ENCODE assay signal across 8 cellular contexts in the genomic region with DNA sequence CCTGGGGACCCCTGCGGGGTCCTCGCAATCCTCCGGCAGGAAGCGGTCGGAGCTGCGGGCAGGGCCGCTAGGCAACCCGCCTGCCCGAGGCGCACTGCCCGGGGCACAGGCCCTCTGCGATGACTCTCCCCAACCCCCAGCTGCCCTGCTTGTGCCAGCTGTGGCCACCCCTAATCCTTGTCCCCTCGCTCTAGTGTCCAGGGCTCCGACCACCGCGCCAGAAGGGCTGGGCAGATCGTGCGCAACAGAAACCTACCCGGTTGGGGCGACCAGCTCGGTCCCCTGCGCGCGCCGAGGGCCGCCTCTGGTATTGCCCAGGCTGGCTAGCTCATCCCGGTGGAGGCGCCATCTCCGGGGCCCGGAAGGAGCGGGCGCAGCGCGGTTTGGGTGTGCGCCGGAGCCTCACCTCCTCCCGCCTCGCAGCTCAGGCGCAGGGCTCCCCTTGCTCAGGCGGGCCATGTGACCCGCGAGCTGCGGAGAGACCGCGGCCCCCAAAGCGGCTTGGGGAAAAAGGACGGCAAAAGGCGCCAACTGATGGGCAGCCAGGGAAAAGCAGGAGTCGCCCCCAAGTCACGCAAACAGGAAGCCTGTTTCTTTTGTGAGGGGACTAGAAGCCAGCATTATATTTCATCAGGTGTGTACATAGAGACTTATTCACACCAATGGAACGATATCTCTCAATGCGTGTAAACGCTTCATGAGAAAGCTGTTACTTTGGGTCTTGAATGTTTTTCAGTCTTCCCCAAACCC. TPM values are rescaled to one million over a fixed set of nuclear protein-coding genes. Genes with fewer than 3 reads are reported as not detected.
DNase-seq lines count a peak whose midpoint lies in the region; ATAC-seq, FAIRE-seq and TF ChIP-seq lines count a peak whose summit lies in the region.

No MANE protein-coding gene starts in this region.

- DNase-seq in activated naive CD4-positive, alpha-beta T cell treated with anti-CD3 and anti-CD28 coated beads, Interleukin-2, amount 50 U/mL, for 72 hours (ENCODE audit: low spot score in 2 of 2): peak in 1 of 2 donors; percentile 27
- no peak for DNase-seq in activated naive CD4-positive, alpha-beta T cell (lab: John Stamatoyannopoulos, UW)
- peak; percentile 69 for DNase-seq in NCI-H774 (lab: John Stamatoyannopoulos, UW)
- DNase-seq in choroid plexus epithelial cell (ENCODE audit: low read depth): peak; percentile 65
- DNase-seq in islet precursor cell: peak; percentile 77
- DNase-seq in small intestine: peak; percentile 70
- no peak for DNase-seq in stimulated activated CD4-positive, alpha-beta T cell treated with anti-CD3 and anti-CD28 coated beads, Interleukin-4, amount 100 ng/mL, for 4 hours

- peak overlapping the region; percentile 88 to 92 for H3K27ac ChIP-seq in small intestine (ENCODE audit: low read depth in 1 of 2, low read length in 1 of 2)

- 1 to 2% (median 1%) methylated on average over 52 to 53 of the region's 53 CpGs for WGBS in small intestine, 3 donors

- peak; percentile 39 for TF ChIP-seq CTCF in choroid plexus epithelial cell (conservative IDR thresholded peaks at IDR 0.05; ENCODE audit: low read depth, low read length)

- H3K36me3 ChIP-seq in small intestine (ENCODE audit: control insufficient read depth in 2 of 2, insufficient read depth in 2 of 2, low read length in 2 of 2): no peaks in the 10 kb centered on the region

- H3K9me3 ChIP-seq in small intestine (ENCODE audit: control insufficient read depth, low read depth): no peaks in the 10 kb centered on the region

- H3K4me1 ChIP-seq in small intestine (ENCODE audit: control insufficient read depth in 2 of 2, insufficient read depth in 1 of 2, low read depth in 1 of 2, low read length in 1 of 2): no peaks in the 10 kb centered on the region

- H3K4me3 ChIP-seq in choroid plexus epithelial cell (ENCODE audit: low read depth, low read length): peak overlapping the region; percentile 76
- H3K4me3 ChIP-seq in small intestine (ENCODE audit: low read depth in 1 of 2, low read length in 2 of 2): peak overlapping the region; percentile 39 to 81

- peak; percentile 28 to 85 for ATAC-seq in activated naive CD4-positive, alpha-beta T cell treated with anti-CD3 and anti-CD28 coated beads, Interleukin-2, amount 50 U/mL, for 72 hours
- ATAC-seq in HG02588 (IDR thresholded peaks at IDR 0.05; ENCODE audit: unreplicated experiment): no peak

- no peak for FAIRE-seq in small intestine (lab: Jason Lieb, UNC)

- H3K27ac Mint-ChIP-seq in activated naive CD4-positive, alpha-beta T cell treated with anti-CD3 and anti-CD28 coated beads, Interleukin-2, amount 50 U/mL, for 72 hours: peak overlapping the region in 1 of 2 donors; percentile 70

- H3K9me3 Mint-ChIP-seq in activated naive CD4-positive, alpha-beta T cell treated with anti-CD3 and anti-CD28 coated beads, Interleukin-2, amount 50 U/mL, for 72 hours: peaks cover 0 to 4% of the 10 kb centered on the region in 2 donors

- no peaks in the 10 kb centered on the region for H3K36me3 Mint-ChIP-seq in activated naive CD4-positive, alpha-beta T cell treated with anti-CD3 and anti-CD28 coated beads, Interleukin-2, amount 50 U/mL, for 72 hours

- H3K27me3 ChIP-seq in small intestine (ENCODE audit: control insufficient read depth in 2 of 2, insufficient read depth in 2 of 2, low read length in 2 of 2): no peaks in the 10 kb centered on the region

RNA-seq across cellular contexts. Expression of gene RNF20, which starts 46.8 kb away (rescaled TPM):
- total RNA-seq in activated naive CD4-positive, alpha-beta T cell treated with anti-CD3 and anti-CD28 coated beads, Interleukin-2, amount 50 U/mL, for 72 hours: 10 to 100 TPM; 42.1 to 49.9 TPM
- 10 to 100 TPM in 1 of 3 donors, 1 to 10 TPM in 2; 6.8 to 17.3 (median 9.8) TPM for polyA plus RNA-seq in small intestine

RNA-seq across cellular contexts. Expression of gene ALDOB, which starts 51.3 kb away (rescaled TPM):
- total RNA-seq in activated naive CD4-positive, alpha-beta T cell treated with anti-CD3 and anti-CD28 coated beads, Interleukin-2, amount 50 U/mL, for 72 hours: not detected
- polyA plus RNA-seq in small intestine: over 10,000 TPM in 2 of 3 donors, 100 to 1,000 TPM in 1; 757 to 16,248 (median 11,399) TPM

Comparison
In these comparisons a context has a peak if more than half of its experiments do, and no peak if none do; other contexts are left out.
1. DNase-seq: peak in NCI-H774 (single experiment), choroid plexus epithelial cell (single experiment), islet precursor cell (single experiment) and small intestine (single experiment); none in activated naive CD4-positive, alpha-beta T cell (0 of 4) and stimulated activated CD4-positive, alpha-beta T cell treated with anti-CD3 and anti-CD28 coated beads, Interleukin-4, amount 100 ng/mL, for 4 hours (0 of 2).